ENCODE assay signal across 17 cellular contexts in genomic region chr4:84727491-84727890, GRCh38.
"Had no signal": no experiment of that assay in that cellular context is flagged by ENCODE, and none has a peak within 500 bp of the region (broad histone marks: within the 10 kb centered on the region; RNA-seq: fewer than 3 reads in every experiment).

No MANE protein-coding gene starts in this region.

- H3K4me3 ChIP-seq: coronary artery, heart left ventricle, ovary, right atrium auricular region, sigmoid colon, skin epidermis had no signal

- ATAC-seq: heart left ventricle; stimulated activated naive B cell treated with anti-CD40 and anti-IgM and Interleukin-4, amounts not matched to agents 10 μg/mL and 1 μg/mL and 100 μg/mL, for 72 hours had no signal

- H3K36me3 ChIP-seq: ovary had no signal

- DNase-seq: effector CD4-positive, alpha-beta T cell; endodermal cell; erythroblast; heart left ventricle; hippocampal formation; kidney glomerular epithelial cell; naive B cell; nucleus accumbens; ovary; sigmoid colon; stimulated activated CD4-positive, alpha-beta T cell treated with anti-CD3 and anti-CD28 coated beads, Interleukin-2, amount 100 ng/mL, for 24 hours; stimulated activated CD4-positive, alpha-beta T cell treated with anti-CD3 and anti-CD28 coated beads, Interleukin-4, amount 100 ng/mL, for 4 hours; stimulated activated naive B cell treated with anti-CD40 and anti-IgM and Interleukin-4, amounts not matched to agents 10 μg/mL and 1 μg/mL and 100 μg/mL, for 72 hours had no signal

- H3K9me3 ChIP-seq: heart left ventricle, ovary, right atrium auricular region, sigmoid colon had no signal

- H3K36me3 Mint-ChIP-seq: naive B cell; stimulated activated naive B cell treated with anti-CD40 and anti-IgM and Interleukin-4, amounts not matched to agents 10 μg/mL and 1 μg/mL and 100 μg/mL, for 72 hours had no signal

- H3K27ac Mint-ChIP-seq: endodermal cell; naive B cell; stimulated activated naive B cell treated with anti-CD40 and anti-IgM and Interleukin-4, amounts not matched to agents 10 μg/mL and 1 μg/mL and 100 μg/mL, for 72 hours; type B pancreatic cell had no signal

- H3K4me3 Mint-ChIP-seq: endodermal cell; naive B cell; stimulated activated naive B cell treated with anti-CD40 and anti-IgM and Interleukin-4, amounts not matched to agents 10 μg/mL and 1 μg/mL and 100 μg/mL, for 72 hours; type B pancreatic cell had no signal

- H3K9me3 Mint-ChIP-seq: endodermal cell; naive B cell; stimulated activated naive B cell treated with anti-CD40 and anti-IgM and Interleukin-4, amounts not matched to agents 10 μg/mL and 1 μg/mL and 100 μg/mL, for 72 hours; type B pancreatic cell had no signal

- H3K4me1 ChIP-seq: right atrium auricular region, sigmoid colon had no signal

- H3K27me3 Mint-ChIP-seq: naive B cell; stimulated activated naive B cell treated with anti-CD40 and anti-IgM and Interleukin-4, amounts not matched to agents 10 μg/mL and 1 μg/mL and 100 μg/mL, for 72 hours; type B pancreatic cell had no signal

- H3K27me3 ChIP-seq: heart left ventricle, ovary, right atrium auricular region, sigmoid colon had no signal

- H3K27ac ChIP-seq: coronary artery, heart left ventricle, ovary, right atrium auricular region, sigmoid colon, skin epidermis had no signal

- H3K4me1 Mint-ChIP-seq: endodermal cell; stimulated activated naive B cell treated with anti-CD40 and anti-IgM and Interleukin-4, amounts not matched to agents 10 μg/mL and 1 μg/mL and 100 μg/mL, for 72 hours had no signal
